8 cellular contexts compared by ENCODE assay signal in the genomic region with DNA sequence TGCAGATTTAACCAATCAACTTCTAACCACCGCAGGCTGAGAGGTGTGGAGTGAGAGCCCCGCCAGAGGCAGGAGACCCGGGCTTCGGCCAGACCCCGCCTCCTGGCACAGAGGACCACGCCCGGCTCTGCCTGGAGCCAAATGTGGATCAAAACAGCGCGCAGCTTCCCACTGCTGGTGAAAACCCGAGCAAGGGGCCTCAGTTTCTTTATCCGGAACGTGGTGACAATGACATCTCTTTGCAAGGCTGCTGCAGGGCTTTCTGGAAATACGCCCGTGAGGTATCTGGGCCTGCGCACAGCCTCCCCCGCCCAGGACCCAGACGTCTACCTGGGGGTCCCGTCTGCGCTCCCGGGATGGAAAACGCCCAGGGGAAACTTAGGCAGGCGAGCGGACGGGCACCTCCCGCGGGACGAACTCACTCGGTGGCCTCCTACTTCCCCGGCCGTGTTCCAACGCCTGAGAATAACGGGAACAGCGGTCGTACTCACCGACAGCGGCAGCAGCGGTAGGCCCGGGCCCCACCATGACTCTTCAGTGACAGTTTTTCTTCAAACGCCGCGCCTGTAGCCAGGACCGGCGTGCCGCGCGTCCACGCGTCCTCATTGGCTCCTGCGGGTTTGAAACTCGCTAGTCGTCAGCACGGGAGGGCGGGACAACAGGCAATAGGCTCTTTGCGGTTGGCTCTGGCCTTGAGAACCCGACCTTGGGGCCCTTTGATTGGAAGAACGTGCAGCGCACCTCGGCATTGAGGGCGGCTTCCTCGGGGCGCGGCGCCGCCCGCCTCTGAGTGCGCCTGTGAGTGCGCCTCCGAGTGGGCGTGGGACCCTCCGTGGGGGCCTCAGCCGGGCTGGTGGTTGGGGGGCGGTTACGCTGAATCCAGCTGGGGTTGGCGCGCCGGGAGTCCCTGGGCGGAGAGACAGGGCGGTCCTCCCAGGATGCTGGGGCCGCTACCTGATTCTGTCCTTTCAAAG. TPM values are rescaled to one million over a fixed set of nuclear protein-coding genes. Genes with fewer than 3 reads are reported as not detected.
A peak's percentile ranks its signal among the peaks of the same experiment; 100 is the strongest.
DNase-seq lines count a peak whose midpoint lies in the region; ATAC-seq and TF ChIP-seq lines count a peak whose summit lies in the region.

A gene with protein sequence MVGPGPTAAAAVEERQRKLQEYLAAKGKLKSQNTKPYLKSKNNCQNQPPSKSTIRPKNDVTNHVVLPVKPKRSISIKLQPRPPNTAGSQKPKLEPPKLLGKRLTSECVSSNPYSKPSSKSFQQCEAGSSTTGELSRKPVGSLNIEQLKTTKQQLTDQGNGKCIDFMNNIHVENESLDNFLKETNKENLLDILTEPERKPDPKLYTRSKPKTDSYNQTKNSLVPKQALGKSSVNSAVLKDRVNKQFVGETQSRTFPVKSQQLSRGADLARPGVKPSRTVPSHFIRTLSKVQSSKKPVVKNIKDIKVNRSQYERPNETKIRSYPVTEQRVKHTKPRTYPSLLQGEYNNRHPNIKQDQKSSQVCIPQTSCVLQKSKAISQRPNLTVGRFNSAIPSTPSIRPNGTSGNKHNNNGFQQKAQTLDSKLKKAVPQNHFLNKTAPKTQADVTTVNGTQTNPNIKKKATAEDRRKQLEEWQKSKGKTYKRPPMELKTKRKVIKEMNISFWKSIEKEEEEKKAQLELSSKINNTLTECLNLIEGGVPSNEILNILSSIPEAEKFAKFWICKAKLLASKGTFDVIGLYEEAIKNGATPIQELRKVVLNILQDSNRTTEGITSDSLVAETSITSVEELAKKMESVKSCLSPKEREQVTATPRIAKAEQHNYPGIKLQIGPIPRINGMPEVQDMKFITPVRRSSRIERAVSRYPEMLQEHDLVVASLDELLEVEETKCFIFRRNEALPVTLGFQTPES (minus strand): TSS at position 539 of the 974 bp plus-strand sequence. CDS start 11 bp downstream, at position 528.

- H2AFZ ChIP-seq in Loucy (ENCODE audit: low read length) = peak within 1 kb of the TSS; percentile 86

- peaks cover 50% of the 10 kb centered on the region for H3K79me2 ChIP-seq in Loucy (ENCODE audit: insufficient read depth, low read length)

- H3K4me3 Mint-ChIP-seq in activated T-helper 17 cell treated with anti-CD3 and anti-CD28 coated beads, Interleukin-2, amount 50 U/mL, for 72 hours = peak within 1 kb of the TSS; percentile 99
- peak within 1 kb of the TSS; percentile 98 for H3K4me3 Mint-ChIP-seq in natural killer cell

- H3K9me3 ChIP-seq in Loucy (ENCODE audit: insufficient read depth, low read depth, low read length) (no peaks in the 10 kb centered on the region), RWPE2 (ENCODE audit: severe bottlenecking) (no peaks in the 10 kb centered on the region)

- H3K27ac Mint-ChIP-seq in activated T-helper 17 cell treated with anti-CD3 and anti-CD28 coated beads, Interleukin-2, amount 50 U/mL, for 72 hours = peak within 1 kb of the TSS; percentile 96
- peak within 1 kb of the TSS; percentile 85 to 92 for H3K27ac Mint-ChIP-seq in natural killer cell

- peaks cover 26% of the 10 kb centered on the region for H3K4me1 Mint-ChIP-seq in activated T-helper 17 cell treated with anti-CD3 and anti-CD28 coated beads, Interleukin-2, amount 50 U/mL, for 72 hours
- peaks cover 31 to 35% of the 10 kb centered on the region in 2 donors for H3K4me1 Mint-ChIP-seq in natural killer cell

- H3K27me3 Mint-ChIP-seq in activated T-helper 17 cell treated with anti-CD3 and anti-CD28 coated beads, Interleukin-2, amount 50 U/mL, for 72 hours = no peaks in the 10 kb centered on the region
- no peaks in the 10 kb centered on the region for H3K27me3 Mint-ChIP-seq in natural killer cell (ENCODE audit: low read depth in 2 of 2)

- intact Hi-C loops in natural killer cell (cut with micrococcal nuclease) = loop anchor here (1.0 kb wide), 1 partner anchor 30 kb away; no protein-coding TSS in a partner anchor

- peak within 1 kb of the TSS; percentile 94 for H3K4me2 ChIP-seq in Loucy (ENCODE audit: low read depth, low read length, poor library complexity, severe bottlenecking)

- ATAC-seq in RWPE2 (ENCODE audit: low read depth) = peak; percentile 94
- ATAC-seq in activated T-helper 17 cell treated with anti-CD3 and anti-CD28 coated beads, Interleukin-2, amount 50 U/mL, for 72 hours (replicated peaks) = peak; percentile 97
- ATAC-seq in natural killer cell = peak; percentile 98 to 100 (median 99)

- H3K4me3 ChIP-seq in H7 (ENCODE audit: insufficient read depth, low read depth, low read length) (peak within 1 kb of the TSS; percentile 91), Loucy (ENCODE audit: low read length, poor library complexity, severe bottlenecking) (peak within 1 kb of the TSS; percentile 90), RWPE2 (ENCODE audit: severe bottlenecking) (peak within 1 kb of the TSS; percentile 70)

- H3K27me3 ChIP-seq in H7 (ENCODE audit: control insufficient read depth, insufficient read depth, low read length) (no peaks in the 10 kb centered on the region), Loucy (ENCODE audit: insufficient read depth, low read length, poor library complexity, severe bottlenecking) (no peaks in the 10 kb centered on the region), RWPE2 (ENCODE audit: insufficient read depth, poor library complexity, severe bottlenecking) (no peaks in the 10 kb centered on the region)

- H3K36me3 Mint-ChIP-seq in activated T-helper 17 cell treated with anti-CD3 and anti-CD28 coated beads, Interleukin-2, amount 50 U/mL, for 72 hours (ENCODE audit: low read depth) = peaks cover 30% of the 10 kb centered on the region
- no peaks in the 10 kb centered on the region for H3K36me3 Mint-ChIP-seq in natural killer cell

- peaks cover 28% of the 10 kb centered on the region for H4K20me1 ChIP-seq in Loucy (ENCODE audit: insufficient read depth, low read length, poor library complexity, severe bottlenecking)

- peaks cover 4% of the 10 kb centered on the region for H3K36me3 ChIP-seq in H7 (replicated peaks; ENCODE audit: control insufficient read depth, insufficient read depth, low read length)
- peaks cover 11% of the 10 kb centered on the region; the same call in 1 of the 2 replicates for H3K36me3 ChIP-seq in Loucy (ENCODE audit: insufficient read depth, low read length)
- peaks cover 32% of the 10 kb centered on the region for H3K36me3 ChIP-seq in RWPE2 (ENCODE audit: low read depth)

- H3F3A ChIP-seq in Loucy (ENCODE audit: low read depth) = no peaks in the 10 kb centered on the region

- peak within 1 kb of the TSS; percentile 57 for H3K27ac ChIP-seq in RWPE2 (ENCODE audit: poor library complexity, severe bottlenecking)

- H3K9me2 ChIP-seq in Loucy (replicated peaks; ENCODE audit: low read depth, low read length) = no peaks in the 10 kb centered on the region

- peak within 1 kb of the TSS; percentile 95 for H3K9ac ChIP-seq in Loucy (ENCODE audit: low read depth, low read length, poor library complexity, severe bottlenecking)

- DNase-seq in EL = peak; percentile 99
- peak; percentile 95 for DNase-seq in H7
- DNase-seq in RWPE2 (ENCODE audit: low spot score) = peak; percentile 97
- DNase-seq in fibroblast of peridontal ligament (ENCODE audit: extremely low read depth) = peak; percentile 96
- peak; percentile 95 for DNase-seq in natural killer cell
- peak; percentile 90 to 96 (median 92) for DNase-seq in stimulated activated naive CD4-positive, alpha-beta T cell (lab: John Stamatoyannopoulos, UW)

- TF ChIP-seq CTCF in Loucy (conservative IDR thresholded peaks at IDR 0.05; ENCODE audit: low read length) = no peak
- TF ChIP-seq CTCF in RWPE2 (IDR thresholded peaks at IDR 0.05; ENCODE audit: poor library complexity, severe bottlenecking) = no peak
- no peak for TF ChIP-seq CTCF in natural killer cell (IDR thresholded peaks at IDR 0.05)

- peaks cover 49% of the 10 kb centered on the region for H3K4me1 ChIP-seq in Loucy (ENCODE audit: insufficient read depth, low read length, poor library complexity, severe bottlenecking)
- H3K4me1 ChIP-seq in RWPE2 (ENCODE audit: insufficient read depth, poor library complexity, severe bottlenecking) = peaks cover 43% of the 10 kb centered on the region

- no peaks in the 10 kb centered on the region for H3K9me3 Mint-ChIP-seq in activated T-helper 17 cell treated with anti-CD3 and anti-CD28 coated beads, Interleukin-2, amount 50 U/mL, for 72 hours
- no peaks in the 10 kb centered on the region for H3K9me3 Mint-ChIP-seq in natural killer cell

RNA-seq across cellular contexts. Expression of the gene that starts here (rescaled TPM):
- 14.9 and 24.8 TPM in 2 replicates for total RNA-seq in H7 (2014; rRNA removed; shearing (Covaris generic))
- 10 to 100 TPM; 31.4 to 35.8 TPM for total RNA-seq in activated T-helper 17 cell treated with anti-CD3 and anti-CD28 coated beads, Interleukin-2, amount 50 U/mL, for 72 hours
- total RNA-seq in natural killer cell = 1 to 10 TPM; 1.2 to 3.4 (median 1.2) TPM

Comparison
In these comparisons a context has a peak if more than half of its experiments do, and no peak if none do; other contexts are left out.
1. Peak in every context shown above with its lines: DNase-seq, ATAC-seq, H3K4me3 ChIP-seq and H3K27ac ChIP-seq.